Comparison of ENCODE assay signal across 11 cellular contexts in the genomic region with DNA sequence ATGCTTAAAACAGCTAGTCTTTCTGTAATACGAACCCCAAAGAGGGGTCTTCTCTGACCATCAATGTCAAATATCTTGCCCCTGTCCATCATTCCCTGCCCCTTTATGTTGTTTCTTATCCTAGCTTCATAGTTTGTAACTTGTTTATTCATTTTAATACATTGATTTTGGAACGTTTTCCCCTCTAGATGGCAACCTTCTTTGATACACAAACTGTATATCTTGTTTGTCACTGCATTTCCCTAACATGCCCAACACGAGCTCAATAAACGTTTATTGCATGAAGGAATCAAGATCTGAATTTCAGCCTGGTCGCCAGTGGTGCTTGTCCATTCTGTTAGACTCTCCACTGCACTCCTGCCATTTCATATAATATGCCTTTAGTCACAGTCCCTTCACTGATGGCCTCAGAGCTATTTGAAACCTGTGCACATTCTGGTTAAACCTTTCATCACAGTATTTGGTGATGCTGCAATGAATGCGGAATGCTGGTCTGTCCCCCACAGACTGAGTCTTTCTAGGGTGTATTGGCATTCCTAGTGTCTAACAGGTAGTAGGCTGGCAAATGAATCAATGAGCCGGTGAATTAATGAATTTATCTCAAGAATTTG. TPM values are rescaled to one million over a fixed set of nuclear protein-coding genes. Genes with fewer than 3 reads are reported as not detected.
DNase-seq lines count a peak whose midpoint lies in the region; ATAC-seq, FAIRE-seq and TF ChIP-seq lines count a peak whose summit lies in the region.
"Had no signal": no experiment of that assay in that cellular context is flagged by ENCODE, and none has a peak within 500 bp of the region (broad histone marks: within the 10 kb centered on the region; RNA-seq: fewer than 3 reads in every experiment).

No MANE protein-coding gene starts in this region.

- no peak for FAIRE-seq in frontal cortex (lab: Jason Lieb, UNC)

- DNase-seq in Caki2 (ENCODE audit: low read depth) = peak; percentile 42
- peak; percentile 13 for DNase-seq in amniotic epithelial cell (ENCODE audit: low read depth)
- peak; percentile 28 for DNase-seq in midbrain (lab: John Stamatoyannopoulos, UW)
- DNase-seq in DMS79 (lab: John Stamatoyannopoulos, UW) = no peak
- no peak for DNase-seq in frontal cortex (ENCODE audit: low spot score in 2 of 2)
- DNase-seq: Karpas-422; naive thymus-derived CD4-positive, alpha-beta T cell had no signal

- in situ Hi-C loops in Caki2 (cut with HindIII; ENCODE audit: low pct_unique_long_range_greater_than_20kb, low sequenced_read_pairs) = no loop called here

- no peak for ATAC-seq in HG03097 (IDR thresholded peaks at IDR 0.05; ENCODE audit: low FRiP score, unreplicated experiment)
- ATAC-seq: gastroesophageal sphincter; naive thymus-derived CD4-positive, alpha-beta T cell; sciatic nerve had no signal

- TF ChIP-seq CTCF in LNCAP (IDR thresholded peaks at IDR 0.05) = peak; percentile 43

RNA-seq across cellular contexts. Expression of gene FRMD4A, which starts 55.0 kb away (rescaled TPM):
- 3.8 and 7.2 TPM in 2 replicates for total RNA-seq in Caki2 (2014; rRNA removed; shearing (Covaris generic); ENCODE audit: low replicate concordance)
- 69.7 TPM for total RNA-seq in frontal cortex

Comparison
In these comparisons a context has a peak if more than half of its experiments do, and no peak if none do; other contexts are left out.
1. DNase-seq: peak in Caki2 (single experiment), amniotic epithelial cell (single experiment) and midbrain (single experiment); none in DMS79 (single experiment) and frontal cortex (0 of 2).